1 cellular context compared by ENCODE assay signal in the genomic region with DNA sequence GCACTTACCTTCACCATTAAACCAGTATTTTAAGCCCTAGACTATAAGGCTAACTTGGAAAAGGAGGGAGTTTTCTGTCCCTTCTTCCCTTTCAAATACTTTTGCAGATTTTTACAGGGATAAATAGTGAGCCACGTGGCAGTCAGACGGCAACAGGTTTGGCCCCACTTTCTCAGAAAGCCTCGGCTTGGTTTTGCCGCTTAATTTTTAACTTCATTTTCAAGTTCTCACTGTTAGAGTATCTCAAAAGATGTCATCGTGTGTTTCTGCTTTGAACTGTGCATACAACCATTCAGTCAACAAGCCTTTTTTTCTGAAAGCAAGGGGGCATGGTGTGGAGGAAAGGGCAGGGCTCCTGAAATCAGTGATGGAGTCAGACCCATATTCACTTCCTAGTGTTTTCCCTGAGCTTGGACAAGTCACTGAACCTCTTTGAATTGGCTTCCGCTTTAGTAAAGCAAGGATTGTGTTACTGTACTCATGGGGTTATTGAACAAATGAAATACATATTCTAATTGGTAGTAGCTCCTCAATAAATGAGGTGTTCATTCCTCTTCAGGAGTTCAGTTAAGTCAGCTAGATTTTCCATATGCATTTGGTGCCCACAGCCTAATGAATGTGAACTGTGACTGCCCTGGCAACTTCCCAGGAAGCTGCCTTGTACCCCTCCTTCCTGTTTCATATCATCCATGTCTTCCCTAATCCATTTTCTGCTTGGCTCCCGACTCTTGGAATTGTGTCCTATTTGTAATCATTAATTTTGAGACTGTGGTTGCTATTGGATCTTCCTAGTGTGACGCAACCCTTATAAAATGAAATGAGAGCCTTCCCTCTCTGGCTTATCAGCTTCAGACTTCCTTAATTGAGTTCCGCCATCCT.
A peak's percentile ranks its signal among the peaks of the same experiment; 100 is the strongest.
TF ChIP-seq lines count a peak whose summit lies in the region.

A gene with protein sequence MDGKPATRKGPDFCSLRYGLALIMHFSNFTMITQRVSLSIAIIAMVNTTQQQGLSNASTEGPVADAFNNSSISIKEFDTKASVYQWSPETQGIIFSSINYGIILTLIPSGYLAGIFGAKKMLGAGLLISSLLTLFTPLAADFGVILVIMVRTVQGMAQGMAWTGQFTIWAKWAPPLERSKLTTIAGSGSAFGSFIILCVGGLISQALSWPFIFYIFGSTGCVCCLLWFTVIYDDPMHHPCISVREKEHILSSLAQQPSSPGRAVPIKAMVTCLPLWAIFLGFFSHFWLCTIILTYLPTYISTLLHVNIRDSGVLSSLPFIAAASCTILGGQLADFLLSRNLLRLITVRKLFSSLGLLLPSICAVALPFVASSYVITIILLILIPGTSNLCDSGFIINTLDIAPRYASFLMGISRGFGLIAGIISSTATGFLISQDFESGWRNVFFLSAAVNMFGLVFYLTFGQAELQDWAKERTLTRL (minus strand): TSS at position 160 of the 879 bp plus-strand sequence. CDS start 4,895 bp downstream, outside the sequence.

TF ChIP-seq in HepG2, 621 proteins besides CTCF, POLR2A, EP300 and RAD21 (continued from another document and continues in another):
- TF ChIP-seq, protein P1, sequence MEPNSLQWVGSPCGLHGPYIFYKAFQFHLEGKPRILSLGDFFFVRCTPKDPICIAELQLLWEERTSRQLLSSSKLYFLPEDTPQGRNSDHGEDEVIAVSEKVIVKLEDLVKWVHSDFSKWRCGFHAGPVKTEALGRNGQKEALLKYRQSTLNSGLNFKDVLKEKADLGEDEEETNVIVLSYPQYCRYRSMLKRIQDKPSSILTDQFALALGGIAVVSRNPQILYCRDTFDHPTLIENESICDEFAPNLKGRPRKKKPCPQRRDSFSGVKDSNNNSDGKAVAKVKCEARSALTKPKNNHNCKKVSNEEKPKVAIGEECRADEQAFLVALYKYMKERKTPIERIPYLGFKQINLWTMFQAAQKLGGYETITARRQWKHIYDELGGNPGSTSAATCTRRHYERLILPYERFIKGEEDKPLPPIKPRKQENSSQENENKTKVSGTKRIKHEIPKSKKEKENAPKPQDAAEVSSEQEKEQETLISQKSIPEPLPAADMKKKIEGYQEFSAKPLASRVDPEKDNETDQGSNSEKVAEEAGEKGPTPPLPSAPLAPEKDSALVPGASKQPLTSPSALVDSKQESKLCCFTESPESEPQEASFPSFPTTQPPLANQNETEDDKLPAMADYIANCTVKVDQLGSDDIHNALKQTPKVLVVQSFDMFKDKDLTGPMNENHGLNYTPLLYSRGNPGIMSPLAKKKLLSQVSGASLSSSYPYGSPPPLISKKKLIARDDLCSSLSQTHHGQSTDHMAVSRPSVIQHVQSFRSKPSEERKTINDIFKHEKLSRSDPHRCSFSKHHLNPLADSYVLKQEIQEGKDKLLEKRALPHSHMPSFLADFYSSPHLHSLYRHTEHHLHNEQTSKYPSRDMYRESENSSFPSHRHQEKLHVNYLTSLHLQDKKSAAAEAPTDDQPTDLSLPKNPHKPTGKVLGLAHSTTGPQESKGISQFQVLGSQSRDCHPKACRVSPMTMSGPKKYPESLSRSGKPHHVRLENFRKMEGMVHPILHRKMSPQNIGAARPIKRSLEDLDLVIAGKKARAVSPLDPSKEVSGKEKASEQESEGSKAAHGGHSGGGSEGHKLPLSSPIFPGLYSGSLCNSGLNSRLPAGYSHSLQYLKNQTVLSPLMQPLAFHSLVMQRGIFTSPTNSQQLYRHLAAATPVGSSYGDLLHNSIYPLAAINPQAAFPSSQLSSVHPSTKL (CRISPR knock-in tag; IDR thresholded peaks at IDR 0.05) = peak; percentile 94
- TF ChIP-seq, protein P2, sequence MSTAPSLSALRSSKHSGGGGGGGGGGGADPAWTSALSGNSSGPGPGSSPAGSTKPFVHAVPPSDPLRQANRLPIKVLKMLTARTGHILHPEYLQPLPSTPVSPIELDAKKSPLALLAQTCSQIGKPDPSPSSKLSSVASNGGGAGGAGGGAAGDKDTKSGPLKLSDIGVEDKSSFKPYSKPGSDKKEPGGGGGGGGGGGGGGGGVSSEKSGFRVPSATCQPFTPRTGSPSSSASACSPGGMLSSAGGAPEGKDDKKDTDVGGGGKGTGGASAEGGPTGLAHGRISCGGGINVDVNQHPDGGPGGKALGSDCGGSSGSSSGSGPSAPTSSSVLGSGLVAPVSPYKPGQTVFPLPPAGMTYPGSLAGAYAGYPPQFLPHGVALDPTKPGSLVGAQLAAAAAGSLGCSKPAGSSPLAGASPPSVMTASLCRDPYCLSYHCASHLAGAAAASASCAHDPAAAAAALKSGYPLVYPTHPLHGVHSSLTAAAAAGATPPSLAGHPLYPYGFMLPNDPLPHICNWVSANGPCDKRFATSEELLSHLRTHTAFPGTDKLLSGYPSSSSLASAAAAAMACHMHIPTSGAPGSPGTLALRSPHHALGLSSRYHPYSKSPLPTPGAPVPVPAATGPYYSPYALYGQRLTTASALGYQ (CRISPR knock-in tag; IDR thresholded peaks at IDR 0.05) = peak; percentile 74; the same call in 1 of the 2 replicates
- TF ChIP-seq CEBPB (IDR thresholded peaks at IDR 0.05; ENCODE audit: borderline replicate concordance, low read depth, low read length) (peak; percentile 87), ISL2 (CRISPR knock-in tag; IDR thresholded peaks at IDR 0.05) (peak; percentile 69), KLF16 (CRISPR knock-in tag; IDR thresholded peaks at IDR 0.05) (peak in 1 of 2 experiments; percentile 75; a peak in 2 of 4 replicates), SP140L (CRISPR knock-in tag; IDR thresholded peaks at IDR 0.05; ENCODE audit: borderline replicate concordance) (no peak), FOXK1 (CRISPR knock-in tag; IDR thresholded peaks at IDR 0.05; ENCODE audit: borderline replicate concordance, low read depth) (peak; percentile 88), ZSCAN31 (CRISPR knock-in tag; IDR thresholded peaks at IDR 0.05; ENCODE audit: low read depth) (peak; percentile 78; the same call in 1 of the 2 replicates), TGIF2 (CRISPR knock-in tag; IDR thresholded peaks at IDR 0.05) (0 out of 2 replicates have a peak, but pooled peaks have one; percentile 44), ZNF607 (CRISPR knock-in tag; IDR thresholded peaks at IDR 0.05; ENCODE audit: borderline replicate concordance) (peak; percentile 76; the same call in 1 of the 2 replicates), MATR3 (CRISPR knock-in tag; IDR thresholded peaks at IDR 0.05) (no peak), SIX1 (CRISPR knock-in tag; IDR thresholded peaks at IDR 0.05; ENCODE audit: borderline replicate concordance) (peak; percentile 65; the same call in 1 of the 2 replicates), MYC (CRISPR knock-in tag; IDR thresholded peaks at IDR 0.05; ENCODE audit: borderline replicate concordance) (no peak), KAT8 (CRISPR knock-in tag; IDR thresholded peaks at IDR 0.05) (peak; percentile 65), RARA (CRISPR knock-in tag; IDR thresholded peaks at IDR 0.05) (peak; percentile 73), ELF4 (CRISPR knock-in tag; IDR thresholded peaks at IDR 0.05; ENCODE audit: borderline replicate concordance) (peak; percentile 64; the same call in 1 of the 2 replicates), JARID2 (CRISPR knock-in tag; IDR thresholded peaks at IDR 0.05; ENCODE audit: insufficient replicate concordance) (no peak), ELF1 (CRISPR knock-in tag; IDR thresholded peaks at IDR 0.05) (peak; percentile 39; the same call in 1 of the 2 replicates), ZNF3 (CRISPR knock-in tag; IDR thresholded peaks at IDR 0.05) (peak; percentile 91), PPARG (CRISPR knock-in tag; conservative IDR thresholded peaks at IDR 0.05) (peak; percentile 78; the same call in 1 of the 2 replicates), ELF3 (CRISPR knock-in tag; IDR thresholded peaks at IDR 0.05) (peak; percentile 79)
- TF ChIP-seq, protein P3, sequence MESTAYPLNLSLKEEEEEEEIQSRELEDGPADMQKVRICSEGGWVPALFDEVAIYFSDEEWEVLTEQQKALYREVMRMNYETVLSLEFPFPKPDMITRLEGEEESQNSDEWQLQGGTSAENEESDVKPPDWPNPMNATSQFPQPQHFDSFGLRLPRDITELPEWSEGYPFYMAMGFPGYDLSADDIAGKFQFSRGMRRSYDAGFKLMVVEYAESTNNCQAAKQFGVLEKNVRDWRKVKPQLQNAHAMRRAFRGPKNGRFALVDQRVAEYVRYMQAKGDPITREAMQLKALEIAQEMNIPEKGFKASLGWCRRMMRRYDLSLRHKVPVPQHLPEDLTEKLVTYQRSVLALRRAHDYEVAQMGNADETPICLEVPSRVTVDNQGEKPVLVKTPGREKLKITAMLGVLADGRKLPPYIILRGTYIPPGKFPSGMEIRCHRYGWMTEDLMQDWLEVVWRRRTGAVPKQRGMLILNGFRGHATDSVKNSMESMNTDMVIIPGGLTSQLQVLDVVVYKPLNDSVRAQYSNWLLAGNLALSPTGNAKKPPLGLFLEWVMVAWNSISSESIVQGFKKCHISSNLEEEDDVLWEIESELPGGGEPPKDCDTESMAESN (CRISPR knock-in tag; conservative IDR thresholded peaks at IDR 0.05) = no peak
- TF ChIP-seq, protein P4, sequence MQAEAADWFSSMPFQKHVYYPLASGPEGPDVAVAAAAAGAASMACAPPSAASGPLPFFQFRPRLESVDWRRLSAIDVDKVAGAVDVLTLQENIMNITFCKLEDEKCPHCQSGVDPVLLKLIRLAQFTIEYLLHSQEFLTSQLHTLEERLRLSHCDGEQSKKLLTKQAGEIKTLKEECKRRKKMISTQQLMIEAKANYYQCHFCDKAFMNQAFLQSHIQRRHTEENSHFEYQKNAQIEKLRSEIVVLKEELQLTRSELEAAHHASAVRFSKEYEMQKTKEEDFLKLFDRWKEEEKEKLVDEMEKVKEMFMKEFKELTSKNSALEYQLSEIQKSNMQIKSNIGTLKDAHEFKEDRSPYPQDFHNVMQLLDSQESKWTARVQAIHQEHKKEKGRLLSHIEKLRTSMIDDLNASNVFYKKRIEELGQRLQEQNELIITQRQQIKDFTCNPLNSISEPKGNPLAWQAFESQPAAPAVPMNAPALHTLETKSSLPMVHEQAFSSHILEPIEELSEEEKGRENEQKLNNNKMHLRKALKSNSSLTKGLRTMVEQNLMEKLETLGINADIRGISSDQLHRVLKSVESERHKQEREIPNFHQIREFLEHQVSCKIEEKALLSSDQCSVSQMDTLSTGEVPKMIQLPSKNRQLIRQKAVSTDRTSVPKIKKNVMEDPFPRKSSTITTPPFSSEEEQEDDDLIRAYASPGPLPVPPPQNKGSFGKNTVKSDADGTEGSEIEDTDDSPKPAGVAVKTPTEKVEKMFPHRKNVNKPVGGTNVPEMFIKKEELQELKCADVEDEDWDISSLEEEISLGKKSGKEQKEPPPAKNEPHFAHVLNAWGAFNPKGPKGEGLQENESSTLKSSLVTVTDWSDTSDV (CRISPR knock-in tag; IDR thresholded peaks at IDR 0.05) = no peak
- TF ChIP-seq, protein P5, sequence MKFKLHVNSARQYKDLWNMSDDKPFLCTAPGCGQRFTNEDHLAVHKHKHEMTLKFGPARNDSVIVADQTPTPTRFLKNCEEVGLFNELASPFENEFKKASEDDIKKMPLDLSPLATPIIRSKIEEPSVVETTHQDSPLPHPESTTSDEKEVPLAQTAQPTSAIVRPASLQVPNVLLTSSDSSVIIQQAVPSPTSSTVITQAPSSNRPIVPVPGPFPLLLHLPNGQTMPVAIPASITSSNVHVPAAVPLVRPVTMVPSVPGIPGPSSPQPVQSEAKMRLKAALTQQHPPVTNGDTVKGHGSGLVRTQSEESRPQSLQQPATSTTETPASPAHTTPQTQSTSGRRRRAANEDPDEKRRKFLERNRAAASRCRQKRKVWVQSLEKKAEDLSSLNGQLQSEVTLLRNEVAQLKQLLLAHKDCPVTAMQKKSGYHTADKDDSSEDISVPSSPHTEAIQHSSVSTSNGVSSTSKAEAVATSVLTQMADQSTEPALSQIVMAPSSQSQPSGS (CRISPR knock-in tag; IDR thresholded peaks at IDR 0.05) = peak; percentile 55
- TF ChIP-seq, protein P6, sequence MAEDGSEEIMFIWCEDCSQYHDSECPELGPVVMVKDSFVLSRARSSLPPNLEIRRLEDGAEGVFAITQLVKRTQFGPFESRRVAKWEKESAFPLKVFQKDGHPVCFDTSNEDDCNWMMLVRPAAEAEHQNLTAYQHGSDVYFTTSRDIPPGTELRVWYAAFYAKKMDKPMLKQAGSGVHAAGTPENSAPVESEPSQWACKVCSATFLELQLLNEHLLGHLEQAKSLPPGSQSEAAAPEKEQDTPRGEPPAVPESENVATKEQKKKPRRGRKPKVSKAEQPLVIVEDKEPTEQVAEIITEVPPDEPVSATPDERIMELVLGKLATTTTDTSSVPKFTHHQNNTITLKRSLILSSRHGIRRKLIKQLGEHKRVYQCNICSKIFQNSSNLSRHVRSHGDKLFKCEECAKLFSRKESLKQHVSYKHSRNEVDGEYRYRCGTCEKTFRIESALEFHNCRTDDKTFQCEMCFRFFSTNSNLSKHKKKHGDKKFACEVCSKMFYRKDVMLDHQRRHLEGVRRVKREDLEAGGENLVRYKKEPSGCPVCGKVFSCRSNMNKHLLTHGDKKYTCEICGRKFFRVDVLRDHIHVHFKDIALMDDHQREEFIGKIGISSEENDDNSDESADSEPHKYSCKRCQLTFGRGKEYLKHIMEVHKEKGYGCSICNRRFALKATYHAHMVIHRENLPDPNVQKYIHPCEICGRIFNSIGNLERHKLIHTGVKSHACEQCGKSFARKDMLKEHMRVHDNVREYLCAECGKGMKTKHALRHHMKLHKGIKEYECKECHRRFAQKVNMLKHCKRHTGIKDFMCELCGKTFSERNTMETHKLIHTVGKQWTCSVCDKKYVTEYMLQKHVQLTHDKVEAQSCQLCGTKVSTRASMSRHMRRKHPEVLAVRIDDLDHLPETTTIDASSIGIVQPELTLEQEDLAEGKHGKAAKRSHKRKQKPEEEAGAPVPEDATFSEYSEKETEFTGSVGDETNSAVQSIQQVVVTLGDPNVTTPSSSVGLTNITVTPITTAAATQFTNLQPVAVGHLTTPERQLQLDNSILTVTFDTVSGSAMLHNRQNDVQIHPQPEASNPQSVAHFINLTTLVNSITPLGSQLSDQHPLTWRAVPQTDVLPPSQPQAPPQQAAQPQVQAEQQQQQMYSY (CRISPR knock-in tag; IDR thresholded peaks at IDR 0.05) = no peak
- TF ChIP-seq, protein P7, sequence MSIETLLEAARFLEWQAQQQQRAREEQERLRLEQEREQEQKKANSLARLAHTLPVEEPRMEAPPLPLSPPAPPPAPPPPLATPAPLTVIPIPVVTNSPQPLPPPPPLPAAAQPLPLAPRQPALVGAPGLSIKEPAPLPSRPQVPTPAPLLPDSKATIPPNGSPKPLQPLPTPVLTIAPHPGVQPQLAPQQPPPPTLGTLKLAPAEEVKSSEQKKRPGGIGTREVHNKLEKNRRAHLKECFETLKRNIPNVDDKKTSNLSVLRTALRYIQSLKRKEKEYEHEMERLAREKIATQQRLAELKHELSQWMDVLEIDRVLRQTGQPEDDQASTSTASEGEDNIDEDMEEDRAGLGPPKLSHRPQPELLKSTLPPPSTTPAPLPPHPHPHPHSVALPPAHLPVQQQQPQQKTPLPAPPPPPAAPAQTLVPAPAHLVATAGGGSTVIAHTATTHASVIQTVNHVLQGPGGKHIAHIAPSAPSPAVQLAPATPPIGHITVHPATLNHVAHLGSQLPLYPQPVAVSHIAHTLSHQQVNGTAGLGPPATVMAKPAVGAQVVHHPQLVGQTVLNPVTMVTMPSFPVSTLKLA (IDR thresholded peaks at IDR 0.05) = peak; percentile 66
- TF ChIP-seq, protein P8, sequence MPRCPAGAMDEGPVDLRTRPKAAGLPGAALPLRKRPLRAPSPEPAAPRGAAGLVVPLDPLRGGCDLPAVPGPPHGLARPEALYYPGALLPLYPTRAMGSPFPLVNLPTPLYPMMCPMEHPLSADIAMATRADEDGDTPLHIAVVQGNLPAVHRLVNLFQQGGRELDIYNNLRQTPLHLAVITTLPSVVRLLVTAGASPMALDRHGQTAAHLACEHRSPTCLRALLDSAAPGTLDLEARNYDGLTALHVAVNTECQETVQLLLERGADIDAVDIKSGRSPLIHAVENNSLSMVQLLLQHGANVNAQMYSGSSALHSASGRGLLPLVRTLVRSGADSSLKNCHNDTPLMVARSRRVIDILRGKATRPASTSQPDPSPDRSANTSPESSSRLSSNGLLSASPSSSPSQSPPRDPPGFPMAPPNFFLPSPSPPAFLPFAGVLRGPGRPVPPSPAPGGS (CRISPR knock-in tag; IDR thresholded peaks at IDR 0.05) = no peak
